ENCODE assay signal across 15 cellular contexts in genomic region chr14:77830692-77831091, GRCh38.
"Had no signal": no experiment of that assay in that cellular context is flagged by ENCODE, and none has a peak within 500 bp of the region (broad histone marks: within the 10 kb centered on the region; RNA-seq: fewer than 3 reads in every experiment).

No MANE protein-coding gene starts in this region.

- H3K4me3 ChIP-seq: ascending aorta, cardiac muscle cell, left ventricle myocardium inferior, uterus had no signal

- H3K36me3 ChIP-seq: cardiac muscle cell, uterus had no signal

- H3K27me3 Mint-ChIP-seq: activated naive CD8-positive, alpha-beta T cell treated with anti-CD3 and anti-CD28 coated beads, Interleukin-2, amount 50 U/mL, for 24 hours had no signal

- H3K36me3 Mint-ChIP-seq: natural killer cell had no signal

- H3K4me1 ChIP-seq: ascending aorta, uterus had no signal

- H3K27ac Mint-ChIP-seq: activated naive CD8-positive, alpha-beta T cell treated with anti-CD3 and anti-CD28 coated beads, Interleukin-2, amount 50 U/mL, for 24 hours; natural killer cell had no signal

- H3K9me3 Mint-ChIP-seq: activated naive CD8-positive, alpha-beta T cell treated with anti-CD3 and anti-CD28 coated beads, Interleukin-2, amount 50 U/mL, for 24 hours; natural killer cell had no signal

- DNase-seq: activated CD4-positive, alpha-beta T cell treated with anti-CD3 and anti-CD28 coated beads for 1 hour; activated CD4-positive, alpha-beta T cell treated with anti-CD3 and anti-CD28 coated beads, Interleukin-2, amount 50 U/mL, for 4 hours; activated naive CD4-positive, alpha-beta T cell treated with Interleukin-2 at 50 U/mL for 16 hours; activated naive CD8-positive, alpha-beta T cell treated with anti-CD3 and anti-CD28 coated beads, Interleukin-2, amount 50 U/mL, for 24 hours; activated T-cell treated with anti-CD3 and anti-CD28 coated beads for 4 hours; left ventricle myocardium inferior; mesenchymal stem cell; natural killer cell; nucleus accumbens; uterus had no signal

- H3K9me3 ChIP-seq: ascending aorta, left ventricle myocardium inferior, uterus had no signal

- ATAC-seq: activated naive CD8-positive, alpha-beta T cell treated with anti-CD3 and anti-CD28 coated beads, Interleukin-2, amount 50 U/mL, for 24 hours; esophagus mucosa; natural killer cell; sciatic nerve had no signal

- H3K4me1 Mint-ChIP-seq: activated naive CD8-positive, alpha-beta T cell treated with anti-CD3 and anti-CD28 coated beads, Interleukin-2, amount 50 U/mL, for 24 hours; natural killer cell had no signal

- H3K27ac ChIP-seq: ascending aorta, cardiac muscle cell, left ventricle myocardium inferior, uterus, VCaP had no signal

- H3K4me3 Mint-ChIP-seq: activated naive CD8-positive, alpha-beta T cell treated with anti-CD3 and anti-CD28 coated beads, Interleukin-2, amount 50 U/mL, for 24 hours; natural killer cell had no signal

- H3K27me3 ChIP-seq: ascending aorta, cardiac muscle cell, uterus had no signal
